ENCODE assay signal across 1 cellular context in genomic region chr2:83817511-83817910, GRCh38.
TF ChIP-seq lines count a peak whose summit lies in the region.

No MANE protein-coding gene starts in this region.

TF ChIP-seq in GM23338, 12 proteins besides CTCF, POLR2A, EP300 and RAD21 (continued from another document):
- TF ChIP-seq REST (IDR thresholded peaks at IDR 0.05; ENCODE audit: unreplicated experiment) = no peak
- TF ChIP-seq POLR2AphosphoS5 (IDR thresholded peaks at IDR 0.05; ENCODE audit: low read depth) = no peak
- no peak for TF ChIP-seq JUNB (IDR thresholded peaks at IDR 0.05; ENCODE audit: unreplicated experiment)
- no peak for TF ChIP-seq EZH2 (IDR thresholded peaks at IDR 0.05; ENCODE audit: low read depth, unreplicated experiment)
- TF ChIP-seq ZNF114 (CRISPR knock-in tag; IDR thresholded peaks at IDR 0.05) = no peak
- no peak for TF ChIP-seq EZH2phosphoT487 (IDR thresholded peaks at IDR 0.05; ENCODE audit: unreplicated experiment)
- TF ChIP-seq CREB1 (CRISPR knock-in tag; IDR thresholded peaks at IDR 0.05; ENCODE audit: low read depth) = no peak
- no peak for TF ChIP-seq NANOG (IDR thresholded peaks at IDR 0.05; ENCODE audit: borderline replicate concordance)
- no peak for TF ChIP-seq STAT1 (IDR thresholded peaks at IDR 0.05; ENCODE audit: unreplicated experiment)
- no peak for TF ChIP-seq ETS1 (IDR thresholded peaks at IDR 0.05)
TF ChIP-seq in GM23338: peak in this region for 0.
